ENCODE assay signal across 28 cellular contexts in genomic region chr20:45701104-45701503, GRCh38. TPM values are rescaled to one million over a fixed set of nuclear protein-coding genes. Genes with fewer than 3 reads are reported as not detected.
DNase-seq lines count a peak whose midpoint lies in the region; ATAC-seq and TF ChIP-seq lines count a peak whose summit lies in the region.
"Had no signal": no experiment of that assay in that cellular context is flagged by ENCODE, and none has a peak within 500 bp of the region (broad histone marks: within the 10 kb centered on the region; RNA-seq: fewer than 3 reads in every experiment).

No MANE protein-coding gene starts in this region.

- H3K4me1 ChIP-seq in esophagus muscularis mucosa (no peaks in the 10 kb centered on the region), heart right ventricle (no peaks in the 10 kb centered on the region)
- H3K4me1 ChIP-seq in CD8-positive, alpha-beta T cell (ENCODE audit: insufficient read depth, low read length): no peaks in the 10 kb centered on the region
- H3K4me1 ChIP-seq: BLaER1, HAP-1, Peyer's patch had no signal

- CTCF ChIA-PET in CD8-positive, alpha-beta T cell (lab: Charles Lee): no interaction called here

- 70% methylated on average over 4 of the region's 4 CpGs for WGBS in esophagus muscularis mucosa
- WGBS in heart right ventricle, 2 donors: 66 to 83% methylated on average over 4 of the region's 4 CpGs

- H3K4me1 Mint-ChIP-seq in CD8-positive, alpha-beta T cell (ENCODE audit: low read depth): no peaks in the 10 kb centered on the region
- H3K4me1 Mint-ChIP-seq: CD4-positive, CD25-positive, alpha-beta regulatory T cell had no signal

- H3K4me3 ChIP-seq in esophagus muscularis mucosa (no peak overlapping the region), heart right ventricle (no peak overlapping the region)
- H3K4me3 ChIP-seq in CD8-positive, alpha-beta T cell (ENCODE audit: low read depth, low read length): no peak overlapping the region
- H3K4me3 ChIP-seq: BLaER1, HAP-1, Peyer's patch, SK-N-MC had no signal

- intact Hi-C loops in esophagus muscularis mucosa (cut with DNase I): no loop called here
- intact Hi-C loops in heart right ventricle (cut with DNase I): no loop called here
- intact Hi-C loops in CD8-positive, alpha-beta T cell (cut with DNase I, micrococcal nuclease): no loop called here

- H3K27ac Mint-ChIP-seq in CD8-positive, alpha-beta T cell: no peak overlapping the region
- H3K27ac Mint-ChIP-seq: CD4-positive, CD25-positive, alpha-beta regulatory T cell; HFFc6; IgD-negative memory B cell had no signal

- no peaks in the 10 kb centered on the region for H3K27me3 ChIP-seq in esophagus muscularis mucosa
- no peaks in the 10 kb centered on the region for H3K27me3 ChIP-seq in heart right ventricle
- H3K27me3 ChIP-seq in CD8-positive, alpha-beta T cell (ENCODE audit: insufficient read depth, low read length): no peaks in the 10 kb centered on the region
- H3K27me3 ChIP-seq: BLaER1, Peyer's patch had no signal

- no peak for ATAC-seq in heart right ventricle
- ATAC-seq in GM21786 (IDR thresholded peaks at IDR 0.05; ENCODE audit: unreplicated experiment): no peak
- no peak for ATAC-seq in CD8-positive, alpha-beta T cell

- no peak for TF ChIP-seq POLR2A in esophagus muscularis mucosa (IDR thresholded peaks at IDR 0.05; ENCODE audit: low read depth)

- no peak for TF ChIP-seq EP300 in esophagus muscularis mucosa (IDR thresholded peaks at IDR 0.05)

- no peaks in the 10 kb centered on the region for H3K9me3 Mint-ChIP-seq in CD8-positive, alpha-beta T cell
- H3K9me3 Mint-ChIP-seq: CD4-positive, CD25-positive, alpha-beta regulatory T cell; HFFc6; IgD-negative memory B cell had no signal

- peaks cover 8% of the 10 kb centered on the region for H3K27me3 Mint-ChIP-seq in CD8-positive, alpha-beta T cell (ENCODE audit: low read depth)

- POLR2A ChIA-PET in CD8-positive, alpha-beta T cell (lab: Charles Lee): no interaction called here

- no peaks in the 10 kb centered on the region for H3K9me3 ChIP-seq in esophagus muscularis mucosa
- peaks cover 0 to 4% (median 0%) of the 10 kb centered on the region in 11 donors for H3K9me3 ChIP-seq in heart right ventricle
- H3K9me3 ChIP-seq in CD8-positive, alpha-beta T cell (ENCODE audit: low read length): no peaks in the 10 kb centered on the region
- H3K9me3 ChIP-seq: BLaER1, HAP-1, Peyer's patch had no signal

- DNase-seq in NOMO-1 treated with DMSO at 0.1 percent for 48 hours (lab: John Stamatoyannopoulos, UW; ENCODE audit: unreplicated experiment): peak; percentile 36
- no peak for DNase-seq in NOMO-1 treated with dmso at 0.1 percent for 144 hours (lab: John Stamatoyannopoulos, UW; ENCODE audit: unreplicated experiment)
- peak; percentile 53 for DNase-seq in MV-4-11 (lab: John Stamatoyannopoulos, UW)
- peak; percentile 77 for DNase-seq in esophagus muscularis mucosa (ENCODE audit: extremely low spot score)
- DNase-seq in heart right ventricle: no peak
- no peak for DNase-seq in CD8-positive, alpha-beta T cell
- no peak for DNase-seq in HK-2 (ENCODE audit: unreplicated experiment)
- DNase-seq: 8988T; ACHN; CD4-positive, CD25-positive, alpha-beta regulatory T cell; GOT3; HFFc6; NCI-H1105 treated with DMSO at 0.1 percent for 48 hours; NCI-H146; NCI-H1930; NCI-H2107; NCI-H446; NCI-H524 treated with DMSO at 0.1 percent for 48 hours; NCI-H82; OCI-M1; Peyer's patch; SIG-M5 had no signal

- H3K27ac ChIP-seq in esophagus muscularis mucosa (replicated peaks in 1 of 4) (no peak overlapping the region), heart right ventricle (no peak overlapping the region)
- H3K27ac ChIP-seq in CD8-positive, alpha-beta T cell (ENCODE audit: low read depth, low read length): no peak overlapping the region
- H3K27ac ChIP-seq: BLaER1, Peyer's patch, SK-N-MC had no signal

- TF ChIP-seq CTCF in esophagus muscularis mucosa (IDR thresholded peaks at IDR 0.05): no peak
- TF ChIP-seq CTCF in heart right ventricle (IDR thresholded peaks at IDR 0.05): no peak
- TF ChIP-seq CTCF in CD8-positive, alpha-beta T cell (IDR thresholded peaks at IDR 0.05): no peak

- H3K36me3 ChIP-seq in esophagus muscularis mucosa (no peaks in the 10 kb centered on the region), heart right ventricle (no peaks in the 10 kb centered on the region)
- H3K36me3 ChIP-seq in CD8-positive, alpha-beta T cell (ENCODE audit: insufficient read depth, low read length): no peaks in the 10 kb centered on the region
- H3K36me3 ChIP-seq: BLaER1, HAP-1, Peyer's patch had no signal

- H3K4me3 Mint-ChIP-seq in CD8-positive, alpha-beta T cell: no peak overlapping the region
- H3K4me3 Mint-ChIP-seq: CD4-positive, CD25-positive, alpha-beta regulatory T cell; HFFc6 had no signal

- no peaks in the 10 kb centered on the region for H3K36me3 Mint-ChIP-seq in CD8-positive, alpha-beta T cell
- H3K36me3 Mint-ChIP-seq: CD4-positive, CD25-positive, alpha-beta regulatory T cell had no signal

RNA-seq across cellular contexts. Expression of gene WFDC13, which starts 0.7 kb away (rescaled TPM):
- not detected for total RNA-seq in esophagus muscularis mucosa
- total RNA-seq in heart right ventricle: not detected
- polyA plus RNA-seq in heart right ventricle: not detected
- not detected for total RNA-seq in CD8-positive, alpha-beta T cell
- total RNA-seq: CD4-positive, CD25-positive, alpha-beta regulatory T cell; HFFc6; Peyer's patch; T-helper 1 cell treated with Interleukin-12 subunit alpha and Interleukin-12 subunit beta and Interleukin-4 antibody, amounts not matched to agents 30 ng/mL and 1 ng/mL, for 36 hours had no signal
- polyA plus RNA-seq: CD4-positive, CD25-positive, alpha-beta regulatory T cell; IgD-negative memory B cell had no signal

RNA-seq across cellular contexts. Expression of gene WFDC10B, which starts 3.7 kb away (rescaled TPM):
- total RNA-seq in esophagus muscularis mucosa (under 1 TPM in 1 of 4 donors, not detected in 3; 0.69 TPM), heart right ventricle (not detected)
- polyA plus RNA-seq in heart right ventricle: not detected
- total RNA-seq in CD8-positive, alpha-beta T cell: not detected
- total RNA-seq: CD4-positive, CD25-positive, alpha-beta regulatory T cell; HFFc6; Peyer's patch; T-helper 1 cell treated with Interleukin-12 subunit alpha and Interleukin-12 subunit beta and Interleukin-4 antibody, amounts not matched to agents 30 ng/mL and 1 ng/mL, for 36 hours had no signal
- polyA plus RNA-seq: CD4-positive, CD25-positive, alpha-beta regulatory T cell; IgD-negative memory B cell had no signal

RNA-seq across cellular contexts. Expression of gene SPINT4, which starts 21.0 kb away (rescaled TPM):
- total RNA-seq in esophagus muscularis mucosa (not detected), heart right ventricle (not detected)
- polyA plus RNA-seq in heart right ventricle: not detected
- not detected for total RNA-seq in CD8-positive, alpha-beta T cell
- total RNA-seq: CD4-positive, CD25-positive, alpha-beta regulatory T cell; HFFc6; Peyer's patch; T-helper 1 cell treated with Interleukin-12 subunit alpha and Interleukin-12 subunit beta and Interleukin-4 antibody, amounts not matched to agents 30 ng/mL and 1 ng/mL, for 36 hours had no signal
- polyA plus RNA-seq: CD4-positive, CD25-positive, alpha-beta regulatory T cell; IgD-negative memory B cell had no signal

RNA-seq across cellular contexts. Expression of gene WFDC11, which starts 31.1 kb away (rescaled TPM):
- total RNA-seq in esophagus muscularis mucosa (not detected), heart right ventricle (not detected)
- not detected for polyA plus RNA-seq in heart right ventricle
- not detected for total RNA-seq in CD8-positive, alpha-beta T cell
- total RNA-seq: CD4-positive, CD25-positive, alpha-beta regulatory T cell; HFFc6; Peyer's patch; T-helper 1 cell treated with Interleukin-12 subunit alpha and Interleukin-12 subunit beta and Interleukin-4 antibody, amounts not matched to agents 30 ng/mL and 1 ng/mL, for 36 hours had no signal
- polyA plus RNA-seq: CD4-positive, CD25-positive, alpha-beta regulatory T cell; IgD-negative memory B cell had no signal

Comparison
In these comparisons a context has a peak if more than half of its experiments do, and no peak if none do; other contexts are left out.
1. DNase-seq: peak in NOMO-1 treated with DMSO at 0.1 percent for 48 hours (single experiment), MV-4-11 (single experiment) and esophagus muscularis mucosa (single experiment); none in NOMO-1 treated with dmso at 0.1 percent for 144 hours (single experiment), heart right ventricle (0 of 2), CD8-positive, alpha-beta T cell (0 of 7) and HK-2 (single experiment).